15 cellular contexts compared by ENCODE assay signal in the genomic region with DNA sequence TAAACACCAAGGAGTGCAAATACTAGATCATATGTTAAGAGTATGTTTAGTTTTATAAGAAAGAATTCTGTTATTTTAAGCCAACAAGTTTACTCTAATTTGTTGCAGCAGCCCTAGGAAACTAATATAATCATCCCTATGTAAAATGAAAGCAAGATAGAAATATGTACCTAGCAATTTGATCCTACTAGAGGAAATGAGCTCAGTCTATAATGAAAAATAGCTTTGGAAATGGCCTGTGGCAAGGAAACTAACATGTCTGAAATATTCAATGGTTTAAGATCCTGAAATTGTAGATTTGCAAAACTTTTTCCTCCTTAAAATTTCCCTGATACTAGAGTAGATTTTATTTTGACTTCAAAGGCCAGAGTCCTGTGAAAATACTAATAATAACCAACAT.
DNase-seq lines count a peak whose midpoint lies in the region; ATAC-seq, FAIRE-seq and TF ChIP-seq lines count a peak whose summit lies in the region.
"Had no signal": no experiment of that assay in that cellular context is flagged by ENCODE, and none has a peak within 500 bp of the region (broad histone marks: within the 10 kb centered on the region; RNA-seq: fewer than 3 reads in every experiment).

No MANE protein-coding gene starts in this region.

- no peak for ATAC-seq in left cardiac atrium

- no peak for TF ChIP-seq CTCF in bronchial epithelial cell (IDR thresholded peaks at IDR 0.05; ENCODE audit: insufficient read depth, low read length, severe bottlenecking)

- intact Hi-C loops in left cardiac atrium (cut with DNase I): no loop called here

- FAIRE-seq in bronchial epithelial cell (lab: Jason Lieb, UNC) (no peak), islet of Langerhans (lab: Jason Lieb, UNC) (peak; percentile 51), GM19239 (lab: Jason Lieb, UNC) (no peak)
- FAIRE-seq: H1 had no signal

- DNase-seq in EH (ENCODE audit: low read depth) (peak; percentile 11), NCI-H69 (lab: John Stamatoyannopoulos, UW) (peak; percentile 17), bronchial epithelial cell (ENCODE audit: low read depth) (peak; percentile 4), GM19239 (ENCODE audit: insufficient read length, low spot score) (no peak), left cardiac atrium (no peak), MV-4-11 (lab: John Stamatoyannopoulos, UW) (no peak)
- DNase-seq: 8988T; CD4-positive, alpha-beta memory T cell; DMS153; DMS79; GF-D8; H9 had no signal

- H3K27me3 ChIP-seq in bronchial epithelial cell (ENCODE audit: control insufficient read depth, insufficient read depth, low read length): no peaks in the 10 kb centered on the region
- H3K27me3 ChIP-seq: BLaER1 had no signal

- H3K36me3 ChIP-seq in bronchial epithelial cell (ENCODE audit: control insufficient read depth, insufficient read depth, low read length): no peaks in the 10 kb centered on the region
- H3K36me3 ChIP-seq: BLaER1 had no signal

- no peak overlapping the region for H3K4me3 ChIP-seq in bronchial epithelial cell (ENCODE audit: low read depth, low read length)
- H3K4me3 ChIP-seq: BLaER1 had no signal

Comparison
In these comparisons a context has a peak if more than half of its experiments do, and no peak if none do; other contexts are left out.
1. DNase-seq: peak in EH (single experiment), NCI-H69 (single experiment) and bronchial epithelial cell (single experiment); none in GM19239 (single experiment), left cardiac atrium (single experiment) and MV-4-11 (single experiment).